In genomic region chr14:80364274-80364673, GRCh38 we compare ENCODE assay signal across 9 cellular contexts.
DNase-seq lines count a peak whose midpoint lies in the region; ATAC-seq and TF ChIP-seq lines count a peak whose summit lies in the region.
"Had no signal": no experiment of that assay in that cellular context is flagged by ENCODE, and none has a peak within 500 bp of the region (broad histone marks: within the 10 kb centered on the region; RNA-seq: fewer than 3 reads in every experiment).

No MANE protein-coding gene starts in this region.

- CTCF ChIA-PET in AG04450 (lab: Charles Lee) = interaction anchor here (0.6 kb wide), 1 partner anchor 163 kb away, joined by 3 read pairs; no protein-coding TSS in a partner anchor

- TF ChIP-seq CTCF in AG04450 (IDR thresholded peaks at IDR 0.05; ENCODE audit: low read depth, low read length) (peak; percentile 19; the same call in 1 of the 2 replicates), GM20000 (IDR thresholded peaks at IDR 0.05; ENCODE audit: extremely low read depth, missing control alignments) (no peak)

- no peak overlapping the region for H3K4me3 ChIP-seq in AG04450 (ENCODE audit: low read depth, low read length)

- H3K9me3 ChIP-seq in AG04450 (ENCODE audit: control insufficient read depth, insufficient read depth, low read length) = peaks cover 2% of the 10 kb centered on the region; the same call in 1 of the 2 replicates

- no peak overlapping the region for H3K27ac ChIP-seq in AG04450 (ENCODE audit: low read depth, low read length)
- no peak overlapping the region for H3K27ac ChIP-seq in caudate nucleus (ENCODE audit: low read depth, low read length)

- no peak for ATAC-seq in HG02852 (IDR thresholded peaks at IDR 0.05; ENCODE audit: unreplicated experiment)
- no peak for ATAC-seq in HG02642 (IDR thresholded peaks at IDR 0.05; ENCODE audit: poor library complexity, unreplicated experiment)
- no peak for ATAC-seq in HG02970 (IDR thresholded peaks at IDR 0.05; ENCODE audit: low FRiP score, unreplicated experiment)

- no peak for DNase-seq in AG04450 (ENCODE audit: low read depth, low spot score)
- DNase-seq in GM20000 (ENCODE audit: low spot score) = peak; percentile 8
- peak; percentile 27 for DNase-seq in NCI-H748 treated with DMSO at 0.1 percent for 48 hours (lab: John Stamatoyannopoulos, UW)
- DNase-seq in fibroblast of gingiva (ENCODE audit: low read depth) = peak; percentile 5
- no peak for DNase-seq in caudate nucleus (lab: John Stamatoyannopoulos, UW)
- DNase-seq: activated CD8-positive, alpha-beta memory T cell treated with anti-CD3 and anti-CD28 coated beads, Interleukin-2, amount 50 U/mL, for 4 hours had no signal

- no peaks in the 10 kb centered on the region for H3K27me3 ChIP-seq in AG04450 (ENCODE audit: control insufficient read depth, insufficient read depth, low read length)

- POLR2A ChIA-PET in AG04450 (lab: Yijun Ruan, JAX) = no interaction called here

Comparison
In these comparisons a context has a peak if more than half of its experiments do, and no peak if none do; other contexts are left out.
1. DNase-seq: peak in GM20000 (single experiment), NCI-H748 treated with DMSO at 0.1 percent for 48 hours (single experiment) and fibroblast of gingiva (single experiment); none in AG04450 (single experiment) and caudate nucleus (0 of 61).